1 cellular context compared by ENCODE assay signal in genomic region chrX:124194209-124194608, GRCh38.
TF ChIP-seq lines count a peak whose summit lies in the region.

No MANE protein-coding gene starts in this region.

TF ChIP-seq in GM23338, 12 proteins besides CTCF, POLR2A, EP300 and RAD21 (continued from another document):
- no peak for TF ChIP-seq ZNF462 (CRISPR knock-in tag; IDR thresholded peaks at IDR 0.05)
- TF ChIP-seq JUNB (IDR thresholded peaks at IDR 0.05; ENCODE audit: unreplicated experiment) = no peak
TF ChIP-seq in GM23338: peak in this region for 0.
